Comparison of ENCODE assay signal across 27 cellular contexts in the genomic region with DNA sequence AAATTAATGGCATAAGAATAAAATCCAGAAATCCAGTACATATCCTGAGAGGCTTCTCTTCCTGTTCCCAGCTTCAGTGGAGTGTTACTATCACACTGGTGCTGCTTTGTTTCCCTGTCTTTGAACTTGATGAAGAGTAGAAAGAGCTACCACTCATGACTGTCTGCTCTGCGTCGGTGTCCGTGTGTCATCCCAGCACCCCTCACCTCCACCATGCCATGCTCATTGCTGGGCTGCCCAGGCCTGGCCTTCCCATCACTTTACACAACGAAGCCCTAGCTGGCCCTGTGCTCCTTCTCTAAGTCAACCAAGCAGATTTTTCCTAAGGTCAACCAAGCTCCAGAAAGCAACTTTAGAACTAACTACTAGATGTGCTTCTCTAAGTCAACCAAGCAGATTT.
"Had no signal": no experiment of that assay in that cellular context is flagged by ENCODE, and none has a peak within 500 bp of the region (broad histone marks: within the 10 kb centered on the region; RNA-seq: fewer than 3 reads in every experiment).

No MANE protein-coding gene starts in this region.

- H3K27ac Mint-ChIP-seq: naive thymus-derived CD8-positive, alpha-beta T cell; natural killer cell treated with Interleukin-12 subunit alpha and Interleukin-12 subunit beta and Interleukin-15 and Interleukin-18, amount 100 ng/mL, for 72 hours; nephron progenitor cell; neural progenitor cell; progenitor cell of endocrine pancreas; stimulated activated effector memory CD8-positive, alpha-beta T cell treated with anti-CD3 and anti-CD28 coated beads, Interleukin-12 subunit alpha, Interleukin-12 subunit beta, amount 100 ng/mL, for 72 hours; stimulated activated naive B cell treated with anti-CD40 and anti-IgM and Interleukin-4, amounts not matched to agents 10 μg/mL and 1 μg/mL and 100 μg/mL, for 72 hours; stimulated activated naive CD8-positive, alpha-beta T cell treated with anti-CD3 and anti-CD28 coated beads, Interleukin-15, Interleukin-2, amounts not matched to agents 100 ng/mL and 50 ng/mL, for 24 hours; type B pancreatic cell had no signal

- H3K27me3 ChIP-seq: neural progenitor cell, ovary, right lobe of liver, sigmoid colon, stomach, thyroid gland, tibial nerve, upper lobe of right lung, uterus had no signal

- H3K27me3 Mint-ChIP-seq: progenitor cell of endocrine pancreas; stimulated activated naive B cell treated with anti-CD40 and anti-IgM and Interleukin-4, amounts not matched to agents 10 μg/mL and 1 μg/mL and 100 μg/mL, for 72 hours; type B pancreatic cell had no signal

- H3K79me2 ChIP-seq: parathyroid adenoma had no signal

- H3K4me1 ChIP-seq: neural progenitor cell, parathyroid adenoma, psoas muscle, right lobe of liver, sigmoid colon, stomach, thyroid gland, tibial nerve, upper lobe of right lung, uterus had no signal

- H3K4me3 Mint-ChIP-seq: naive thymus-derived CD8-positive, alpha-beta T cell; natural killer cell treated with Interleukin-12 subunit alpha and Interleukin-12 subunit beta and Interleukin-15 and Interleukin-18, amount 100 ng/mL, for 72 hours; nephron progenitor cell; neural progenitor cell; stimulated activated effector memory CD8-positive, alpha-beta T cell treated with anti-CD3 and anti-CD28 coated beads, Interleukin-12 subunit alpha, Interleukin-12 subunit beta, amount 100 ng/mL, for 72 hours; stimulated activated naive B cell treated with anti-CD40 and anti-IgM and Interleukin-4, amounts not matched to agents 10 μg/mL and 1 μg/mL and 100 μg/mL, for 72 hours; stimulated activated naive CD8-positive, alpha-beta T cell treated with anti-CD3 and anti-CD28 coated beads, Interleukin-15, Interleukin-2, amounts not matched to agents 100 ng/mL and 50 ng/mL, for 24 hours; type B pancreatic cell had no signal

- H3K36me3 ChIP-seq: neural progenitor cell, ovary, right lobe of liver, sigmoid colon, stomach, thoracic aorta, thyroid gland, tibial nerve, upper lobe of right lung, uterus had no signal

- H3K4me3 ChIP-seq: neural progenitor cell, ovary, psoas muscle, right lobe of liver, sigmoid colon, stomach, thoracic aorta, thyroid gland, tibial nerve, upper lobe of right lung, uterus had no signal

- H3K4me2 ChIP-seq: neural progenitor cell had no signal

- H3K27ac ChIP-seq: neural progenitor cell, ovary, parathyroid adenoma, psoas muscle, right lobe of liver, sigmoid colon, stomach, thoracic aorta, thyroid gland, tibial nerve, upper lobe of right lung, uterus had no signal

- H3K36me3 Mint-ChIP-seq: naive thymus-derived CD8-positive, alpha-beta T cell; natural killer cell treated with Interleukin-12 subunit alpha and Interleukin-12 subunit beta and Interleukin-15 and Interleukin-18, amount 100 ng/mL, for 72 hours; neural progenitor cell; stimulated activated effector memory CD8-positive, alpha-beta T cell treated with anti-CD3 and anti-CD28 coated beads, Interleukin-12 subunit alpha, Interleukin-12 subunit beta, amount 100 ng/mL, for 72 hours; stimulated activated naive B cell treated with anti-CD40 and anti-IgM and Interleukin-4, amounts not matched to agents 10 μg/mL and 1 μg/mL and 100 μg/mL, for 72 hours; type B pancreatic cell had no signal

- H3K4me1 Mint-ChIP-seq: naive thymus-derived CD8-positive, alpha-beta T cell; nephron progenitor cell; neural progenitor cell; stimulated activated effector memory CD8-positive, alpha-beta T cell treated with anti-CD3 and anti-CD28 coated beads, Interleukin-12 subunit alpha, Interleukin-12 subunit beta, amount 100 ng/mL, for 72 hours; stimulated activated naive B cell treated with anti-CD40 and anti-IgM and Interleukin-4, amounts not matched to agents 10 μg/mL and 1 μg/mL and 100 μg/mL, for 72 hours had no signal

- H3K9me3 Mint-ChIP-seq: naive thymus-derived CD8-positive, alpha-beta T cell; natural killer cell treated with Interleukin-12 subunit alpha and Interleukin-12 subunit beta and Interleukin-15 and Interleukin-18, amount 100 ng/mL, for 72 hours; nephron progenitor cell; neural progenitor cell; stimulated activated effector memory CD8-positive, alpha-beta T cell treated with anti-CD3 and anti-CD28 coated beads, Interleukin-12 subunit alpha, Interleukin-12 subunit beta, amount 100 ng/mL, for 72 hours; stimulated activated naive CD8-positive, alpha-beta T cell treated with anti-CD3 and anti-CD28 coated beads, Interleukin-15, Interleukin-2, amounts not matched to agents 100 ng/mL and 50 ng/mL, for 24 hours; type B pancreatic cell had no signal

- DNase-seq: naive thymus-derived CD8-positive, alpha-beta T cell; nephron progenitor cell; occipital lobe; ovary; psoas muscle; right lobe of liver; sigmoid colon; small intestine; stimulated activated CD4-positive, alpha-beta T cell treated with anti-CD3 and anti-CD28 coated beads, Interleukin-15, amount 100 ng/mL, for 24 hours; stimulated activated CD4-positive, alpha-beta T cell treated with anti-CD3 and anti-CD28 coated beads, Interleukin-2, amount 100 ng/mL, for 24 hours; stimulated activated CD4-positive, alpha-beta T cell treated with anti-CD3 and anti-CD28 coated beads, Interleukin-2, amount 100 ng/mL, for 48 hours; stimulated activated CD4-positive, alpha-beta T cell treated with anti-CD3 and anti-CD28 coated beads, Interleukin-4, amount 100 ng/mL, for 24 hours; stimulated activated naive B cell treated with anti-CD40 and anti-IgM and Interleukin-4, amounts not matched to agents 10 μg/mL and 1 μg/mL and 100 μg/mL, for 72 hours; stimulated activated naive CD4-positive, alpha-beta T cell treated with Interleukin-2 at 50 U/mL for 16 hours; stomach; thyroid gland; upper lobe of right lung; uterus had no signal

- H3K9ac ChIP-seq: neural progenitor cell, parathyroid adenoma had no signal
